11 cellular contexts compared by ENCODE assay signal in genomic region chr10:21363753-21364104, GRCh38.
A peak's percentile ranks its signal among the peaks of the same experiment; 100 is the strongest.
DNase-seq lines count a peak whose midpoint lies in the region; ATAC-seq and TF ChIP-seq lines count a peak whose summit lies in the region.
"Had no signal": no experiment of that assay in that cellular context is flagged by ENCODE, and none has a peak within 500 bp of the region (broad histone marks: within the 10 kb centered on the region; RNA-seq: fewer than 3 reads in every experiment).

No MANE protein-coding gene starts in this region.

- no peaks in the 10 kb centered on the region for H3K9me3 ChIP-seq in adipocyte (ENCODE audit: control insufficient read depth, low read length)

- no peaks in the 10 kb centered on the region for H3K36me3 ChIP-seq in adipocyte (ENCODE audit: control insufficient read depth, insufficient read depth, low read length, severe bottlenecking)

- H3K9ac ChIP-seq in adipocyte (ENCODE audit: low read length), result peak overlapping the region; percentile 14

- H3K36me3 Mint-ChIP-seq in HFFc6 (ENCODE audit: low read depth), result no peaks in the 10 kb centered on the region
- H3K36me3 Mint-ChIP-seq: activated naive CD8-positive, alpha-beta T cell had no signal

- H3K27ac Mint-ChIP-seq in HFFc6, result peak overlapping the region; percentile 92
- H3K27ac Mint-ChIP-seq: activated naive CD8-positive, alpha-beta T cell had no signal

- peaks cover 4% of the 10 kb centered on the region for H3K27me3 Mint-ChIP-seq in HFFc6 (ENCODE audit: insufficient read depth)
- H3K27me3 Mint-ChIP-seq: activated naive CD8-positive, alpha-beta T cell had no signal

- peak overlapping the region; percentile 36 for H3K4me3 ChIP-seq in adipocyte (ENCODE audit: low read length)
- no peak overlapping the region for H3K4me3 ChIP-seq in fibroblast of villous mesenchyme (ENCODE audit: low read depth, low read length)

- H3K4me3 Mint-ChIP-seq in HFFc6, result peak overlapping the region; percentile 63
- H3K4me3 Mint-ChIP-seq: activated naive CD8-positive, alpha-beta T cell had no signal

- peaks cover 27% of the 10 kb centered on the region for H3K4me1 ChIP-seq in adipocyte (ENCODE audit: control insufficient read depth, insufficient read depth, low read length)

- DNase-seq in HFFc6, result no peak
- peak; percentile 65 for DNase-seq in adipocyte (ENCODE audit: low read depth)
- peak; percentile 60 for DNase-seq in fibroblast of villous mesenchyme (ENCODE audit: low read depth)
- DNase-seq in renal cortical epithelial cell (ENCODE audit: low read depth), result peak; percentile 44
- no peak for DNase-seq in NCI-H1417 (lab: John Stamatoyannopoulos, UW)
- no peak for DNase-seq in inferior parietal cortex (ENCODE audit: extremely low spot score)
- no peak for DNase-seq in AML-193 (lab: John Stamatoyannopoulos, UW)
- DNase-seq: effector CD4-positive, alpha-beta T cell; OCI-M1 had no signal

- no peaks in the 10 kb centered on the region for H3K9me3 Mint-ChIP-seq in HFFc6

- H3K27me3 ChIP-seq in adipocyte (replicated peaks; ENCODE audit: control insufficient read depth, insufficient read depth, low read length), result no peaks in the 10 kb centered on the region

- peaks cover 54% of the 10 kb centered on the region for H3K4me1 Mint-ChIP-seq in HFFc6 (ENCODE audit: low read depth)

- ATAC-seq in HG03095 (IDR thresholded peaks at IDR 0.05; ENCODE audit: unreplicated experiment), result no peak

- TF ChIP-seq CTCF in HFFc6 (IDR thresholded peaks at IDR 0.05) (no peak), fibroblast of villous mesenchyme (IDR thresholded peaks at IDR 0.05; ENCODE audit: insufficient read depth, low read depth, low read length) (no peak)

Comparison
In these comparisons a context has a peak if more than half of its experiments do, and no peak if none do; other contexts are left out.
1. DNase-seq: peak in adipocyte (single experiment), fibroblast of villous mesenchyme (single experiment) and renal cortical epithelial cell (single experiment); none in HFFc6 (single experiment), NCI-H1417 (0 of 3), inferior parietal cortex (single experiment) and AML-193 (0 of 2).